In genomic region chr15:89515477-89515876, GRCh38 we compare ENCODE assay signal across 2 cellular contexts.
TF ChIP-seq lines count a peak whose summit lies in the region.

No MANE protein-coding gene starts in this region.

TF ChIP-seq in A549, 52 proteins besides CTCF, POLR2A, EP300 and RAD21:
- TF ChIP-seq MYC (IDR thresholded peaks at IDR 0.05; ENCODE audit: borderline replicate concordance, low read length) (no peak), TFCP2L1 (CRISPR knock-in tag; IDR thresholded peaks at IDR 0.05) (no peak), EHMT2 (IDR thresholded peaks at IDR 0.05; ENCODE audit: low read depth) (no peak), SMC3 (IDR thresholded peaks at IDR 0.05) (no peak), CHD2 (IDR thresholded peaks at IDR 0.05; ENCODE audit: low read length, partially characterized antibody) (no peak), CBX2 (IDR thresholded peaks at IDR 0.05; ENCODE audit: borderline replicate concordance, low read depth) (no peak), MAZ (IDR thresholded peaks at IDR 0.05; ENCODE audit: borderline replicate concordance, low read depth, low read length) (no peak), NR3C1 (IDR thresholded peaks at IDR 0.05) (no peak), HES2 (IDR thresholded peaks at IDR 0.05) (no peak)
TF ChIP-seq in A549: peak in this region for 0.

TF ChIP-seq in H1, 55 proteins besides CTCF, POLR2A, EP300 and RAD21:
- TF ChIP-seq MAX (IDR thresholded peaks at IDR 0.05) (no peak), CEBPB (IDR thresholded peaks at IDR 0.05; ENCODE audit: low read depth, low read length) (no peak), RBBP5 (IDR thresholded peaks at IDR 0.05; ENCODE audit: borderline replicate concordance, low read depth, low read length) (no peak), HDAC6 (IDR thresholded peaks at IDR 0.05; ENCODE audit: low read depth, low read length) (no peak), ZNF274 (IDR thresholded peaks at IDR 0.05; ENCODE audit: borderline replicate concordance, extremely low read depth, low read length) (no peak), ATF3 (IDR thresholded peaks at IDR 0.05; ENCODE audit: insufficient read depth, low read depth, low read length) (no peak), SRF (IDR thresholded peaks at IDR 0.05; ENCODE audit: low read depth, low read length) (no peak), POU5F1 (IDR thresholded peaks at IDR 0.05; ENCODE audit: low read depth, low read length) (no peak), GABPA (IDR thresholded peaks at IDR 0.05; ENCODE audit: borderline replicate concordance, insufficient read depth, low read length) (no peak), CTBP2 (IDR thresholded peaks at IDR 0.05; ENCODE audit: borderline replicate concordance, insufficient read depth, insufficient read length, low read length) (no peak), CHD7 (IDR thresholded peaks at IDR 0.05; ENCODE audit: insufficient replicate concordance, low read length) (no peak), CHD1 (IDR thresholded peaks at IDR 0.05; ENCODE audit: low read depth, low read length) (no peak), FOSL1 (IDR thresholded peaks at IDR 0.05; ENCODE audit: insufficient read depth, low read depth, low read length) (no peak), TAF1 (IDR thresholded peaks at IDR 0.05; ENCODE audit: low read depth, low read length) (no peak), RXRA (IDR thresholded peaks at IDR 0.05; ENCODE audit: insufficient read depth, low read depth, low read length) (no peak), MAFK (IDR thresholded peaks at IDR 0.05; ENCODE audit: low read depth, low read length) (no peak), JUND (IDR thresholded peaks at IDR 0.05; ENCODE audit: low read length) (no peak)
